9 cellular contexts compared by ENCODE assay signal in genomic region chr7:131692131-131692960, GRCh38.
DNase-seq lines count a peak whose midpoint lies in the region; ATAC-seq and TF ChIP-seq lines count a peak whose summit lies in the region.
"Had no signal": no experiment of that assay in that cellular context is flagged by ENCODE, and none has a peak within 500 bp of the region (broad histone marks: within the 10 kb centered on the region; RNA-seq: fewer than 3 reads in every experiment).

No MANE protein-coding gene starts in this region.

- intact Hi-C loops in esophagus squamous epithelium (cut with DNase I): no loop called here

- H3K36me3 Mint-ChIP-seq in natural killer cell treated with Interleukin-12 subunit alpha and Interleukin-12 subunit beta and Interleukin-15 and Interleukin-18, amount 100 ng/mL, for 72 hours: no peaks in the 10 kb centered on the region

- H3K27me3 ChIP-seq in esophagus squamous epithelium (peaks cover 0 to 63% (median 0%) of the 10 kb centered on the region in 4 donors), tibial nerve (peaks cover 0 to 42% of the 10 kb centered on the region in 2 donors)

- peaks cover 0 to 4% of the 10 kb centered on the region in 2 donors for H3K4me1 Mint-ChIP-seq in natural killer cell treated with Interleukin-12 subunit alpha and Interleukin-12 subunit beta and Interleukin-15 and Interleukin-18, amount 100 ng/mL, for 72 hours (ENCODE audit: low read depth in 2 of 2)

- H3K27ac Mint-ChIP-seq in natural killer cell treated with Interleukin-12 subunit alpha and Interleukin-12 subunit beta and Interleukin-15 and Interleukin-18, amount 100 ng/mL, for 72 hours: no peak overlapping the region
- H3K27ac Mint-ChIP-seq: effector memory CD8-positive, alpha-beta T cell had no signal

- peak; percentile 39 to 51 for ATAC-seq in natural killer cell treated with Interleukin-12 subunit alpha and Interleukin-12 subunit beta and Interleukin-15 and Interleukin-18, amount 100 ng/mL, for 72 hours
- ATAC-seq in HG03139 (IDR thresholded peaks at IDR 0.05; ENCODE audit: unreplicated experiment): no peak
- ATAC-seq: effector memory CD8-positive, alpha-beta T cell had no signal

- no peaks in the 10 kb centered on the region for H3K9me3 ChIP-seq in esophagus squamous epithelium
- H3K9me3 ChIP-seq in tibial nerve: no peaks in the 10 kb centered on the region

- TF ChIP-seq EP300 in tibial nerve (IDR thresholded peaks at IDR 0.05): no peak

- H3K27me3 Mint-ChIP-seq in natural killer cell treated with Interleukin-12 subunit alpha and Interleukin-12 subunit beta and Interleukin-15 and Interleukin-18, amount 100 ng/mL, for 72 hours: peaks cover 8 to 22% of the 10 kb centered on the region in 2 donors

- WGBS in esophagus squamous epithelium, 2 donors: 29 to 61% methylated on average over 4 to 5 of the region's 30 CpGs
- WGBS in tibial nerve, 2 donors: 28 to 36% methylated on average over 15 to 22 of the region's 30 CpGs

- H3K4me1 ChIP-seq in esophagus squamous epithelium: peaks cover 0 to 8% (median 3%) of the 10 kb centered on the region in 3 donors
- peaks cover 0 to 14% (median 0%) of the 10 kb centered on the region in 4 donors for H3K4me1 ChIP-seq in tibial nerve

- H3K27ac ChIP-seq in 22Rv1 (no peak overlapping the region), esophagus squamous epithelium (no peak overlapping the region), tibial nerve (no peak overlapping the region)

- DNase-seq in GM10266 (ENCODE audit: extremely low spot score) (peak; percentile 54), NCI-H1930 (lab: John Stamatoyannopoulos, UW) (peak; percentile 12 to 64), esophagus squamous epithelium (lab: John Stamatoyannopoulos, UW) (no peak), tibial nerve (ENCODE audit: low spot score in 2 of 2) (peak; percentile 28 to 42)
- peak; percentile 80 for DNase-seq in activated CD4-positive, alpha-beta T cell treated with anti-CD3 and anti-CD28 coated beads for 48 hours
- DNase-seq in natural killer cell treated with Interleukin-12 subunit alpha and Interleukin-12 subunit beta and Interleukin-15 and Interleukin-18, amount 100 ng/mL, for 72 hours (ENCODE audit: low spot score): no peak

- H3K36me3 ChIP-seq in esophagus squamous epithelium (no peaks in the 10 kb centered on the region), tibial nerve (no peaks in the 10 kb centered on the region)

- TF ChIP-seq POLR2A in esophagus squamous epithelium (IDR thresholded peaks at IDR 0.05) (no peak), tibial nerve (IDR thresholded peaks at IDR 0.05) (no peak)

- TF ChIP-seq CTCF in 22Rv1 (IDR thresholded peaks at IDR 0.05) (peak; percentile 99), GM10266 (IDR thresholded peaks at IDR 0.05; ENCODE audit: control insufficient read depth, insufficient read depth, low read depth, missing control alignments) (peak; percentile 85), esophagus squamous epithelium (IDR thresholded peaks at IDR 0.05) (peak; percentile 19 to 81 (median 68)), tibial nerve (IDR thresholded peaks at IDR 0.05) (peak; percentile 49 to 70 (median 66))

- H3K4me3 Mint-ChIP-seq in natural killer cell treated with Interleukin-12 subunit alpha and Interleukin-12 subunit beta and Interleukin-15 and Interleukin-18, amount 100 ng/mL, for 72 hours: no peak overlapping the region
- H3K4me3 Mint-ChIP-seq: effector memory CD8-positive, alpha-beta T cell had no signal

- no peaks in the 10 kb centered on the region for H3K9me3 Mint-ChIP-seq in natural killer cell treated with Interleukin-12 subunit alpha and Interleukin-12 subunit beta and Interleukin-15 and Interleukin-18, amount 100 ng/mL, for 72 hours
- H3K9me3 Mint-ChIP-seq: effector memory CD8-positive, alpha-beta T cell had no signal

- H3K4me3 ChIP-seq in esophagus squamous epithelium (peak overlapping the region in 1 of 4 donors; percentile 2), tibial nerve (no peak overlapping the region)

Comparison
In these comparisons a context has a peak if more than half of its experiments do, and no peak if none do; other contexts are left out.
1. DNase-seq: peak in GM10266 (single experiment), NCI-H1930 (2 of 2), activated CD4-positive, alpha-beta T cell treated with anti-CD3 and anti-CD28 coated beads for 48 hours (single experiment) and tibial nerve (2 of 2); none in esophagus squamous epithelium (single experiment) and natural killer cell treated with Interleukin-12 subunit alpha and Interleukin-12 subunit beta and Interleukin-15 and Interleukin-18, amount 100 ng/mL, for 72 hours (single experiment).
2. Peak in every context shown above with its lines, with median percentiles within 50 percentile points of each other: CTCF ChIP-seq.